Comparison of ENCODE assay signal across 22 cellular contexts in the genomic region with DNA sequence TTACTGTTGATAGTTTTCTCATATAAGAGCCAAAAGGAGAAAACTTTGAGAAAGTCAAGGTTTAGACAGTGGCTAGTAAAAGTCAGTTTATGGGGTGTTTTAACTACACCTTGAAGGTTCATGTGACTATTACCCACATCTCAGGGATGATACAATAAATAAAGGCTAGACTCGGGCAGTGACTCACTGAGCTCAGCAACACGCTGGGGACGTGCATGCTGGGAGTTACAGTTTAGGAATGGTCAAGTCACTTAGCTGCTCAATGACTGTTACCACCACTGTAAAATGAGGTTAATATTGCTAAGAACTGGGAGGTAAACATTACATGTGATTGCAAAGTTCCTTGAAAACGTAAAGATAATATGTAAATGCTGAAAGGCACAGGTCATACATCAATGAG.
"Had no signal": no experiment of that assay in that cellular context is flagged by ENCODE, and none has a peak within 500 bp of the region (broad histone marks: within the 10 kb centered on the region; RNA-seq: fewer than 3 reads in every experiment).

No MANE protein-coding gene starts in this region.

- H3K4me3 ChIP-seq: lower lobe of right lung, right lobe of liver, skin epidermis, tibial artery, uterus had no signal

- H3K9me3 ChIP-seq: lower lobe of right lung, right lobe of liver, tibial artery, uterus had no signal

- H3K27ac ChIP-seq: lower lobe of right lung, right lobe of liver, skin epidermis, tibial artery, uterus, VCaP had no signal

- H3K27me3 ChIP-seq: right lobe of liver, tibial artery, uterus had no signal

- DNase-seq: activated CD4-positive, alpha-beta memory T cell treated with anti-CD3 and anti-CD28 coated beads, Interleukin-2, amount 10 ng/mL, durations not matched to agents 7 days and 5 days; activated CD4-positive, alpha-beta T cell treated with anti-CD3 and anti-CD28 coated beads, Interleukin-2, amount 10 ng/mL, durations not matched to agents 24 days and 14 days; activated effector memory CD4-positive, alpha-beta T cell treated with Interleukin-2 at 50 U/mL for 16 hours; activated naive CD4-positive, alpha-beta T cell treated with anti-CD3 and anti-CD28 coated beads for 36 hours; activated T-cell treated with anti-CD3 and anti-CD28 coated beads, Interleukin-2, amount 50 U/mL, for 72 hours; amygdala; effector CD8-positive, alpha-beta T cell; hypothalamus; left colon; lower lobe of right lung; naive thymus-derived CD4-positive, alpha-beta T cell; occipital lobe; right lobe of liver; stimulated activated CD4-positive, alpha-beta T cell treated with anti-CD3 and anti-CD28 coated beads, Interleukin-2, amount 100 ng/mL, for 24 hours; stimulated activated naive CD8-positive, alpha-beta T cell treated with anti-CD3 and anti-CD28 coated beads, Interleukin-15, amount 100 ng/mL, for 72 hours; tibial artery; uterus had no signal

- ATAC-seq: activated CD4-positive, CD25-positive, alpha-beta regulatory T cell treated with anti-CD3 and anti-CD28 coated beads, Interleukin-2, amount 50 U/mL, for 24 hours; activated T-cell treated with anti-CD3 and anti-CD28 coated beads, Interleukin-2, amount 50 U/mL, for 72 hours; esophagus mucosa; left colon; lower lobe of right lung; naive thymus-derived CD4-positive, alpha-beta T cell; right lobe of liver; stimulated activated effector memory CD8-positive, alpha-beta T cell treated with anti-CD3 and anti-CD28 coated beads, Interleukin-12 subunit alpha, Interleukin-12 subunit beta, amount 100 ng/mL, for 72 hours; stimulated activated naive CD8-positive, alpha-beta T cell treated with anti-CD3 and anti-CD28 coated beads, Interleukin-15, amount 100 ng/mL, for 72 hours had no signal

- H3K4me1 ChIP-seq: lower lobe of right lung, right lobe of liver, tibial artery, uterus had no signal

- H3K36me3 ChIP-seq: lower lobe of right lung, right lobe of liver, tibial artery, uterus had no signal
